In the genomic region with DNA sequence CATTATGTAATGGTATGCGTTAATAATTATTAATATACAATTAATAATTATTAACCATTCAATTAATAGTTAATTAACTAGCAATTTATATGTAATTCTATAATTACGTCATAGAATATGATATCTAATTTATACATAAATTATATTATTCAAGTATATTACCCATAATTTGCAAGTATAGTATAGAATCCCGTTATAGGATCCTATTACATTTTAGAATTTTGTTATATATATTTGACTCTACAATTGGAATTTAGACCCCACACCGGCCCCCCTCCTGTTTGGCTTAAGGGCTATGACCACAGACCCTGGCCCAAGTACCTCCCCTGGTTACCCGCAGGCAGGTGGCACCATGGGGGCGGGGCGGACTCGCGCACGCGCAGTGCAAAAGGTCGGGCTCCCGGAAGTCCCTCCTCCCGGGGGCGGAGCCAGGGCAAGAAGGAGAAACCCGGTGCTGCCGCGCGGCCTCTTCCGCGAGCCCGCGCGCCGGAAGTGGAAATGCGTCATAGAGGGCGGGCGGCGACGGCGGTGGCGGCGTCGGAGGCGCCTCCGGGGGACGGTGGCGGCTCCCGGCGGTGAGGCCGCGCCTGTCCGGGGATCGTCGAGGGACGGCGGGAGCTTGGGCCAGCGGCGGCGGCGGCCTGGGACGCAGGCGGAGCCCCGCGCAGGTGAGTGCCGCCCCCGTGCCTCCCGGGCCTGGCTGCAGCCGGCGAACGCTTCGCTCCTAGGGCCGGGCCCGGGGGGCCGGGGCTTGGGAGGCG, we compare ENCODE assay signal across 8 cellular contexts. TPM values are rescaled to one million over a fixed set of nuclear protein-coding genes. Genes with fewer than 3 reads are reported as not detected.
DNase-seq lines count a peak whose midpoint lies in the region; ATAC-seq, FAIRE-seq and TF ChIP-seq lines count a peak whose summit lies in the region.

TSS of gene AKAP17A (plus strand) at position 503 of the 761 bp plus-strand sequence. CDS start 1,859 bp downstream, outside the sequence.

- BruUV-seq in HepG2 (replicated peaks; lab: Mats Ljungman, UMichigan): no TSS peak

- H3K36me3 ChIP-seq in HepG2 (replicated peaks in 1 of 2; ENCODE audit: control insufficient read depth in 1 of 2, insufficient read depth in 2 of 2, low read length in 2 of 2): peaks cover 16 to 30% of the 10 kb centered on the region in 2 experiments

- H3K4me3 ChIP-seq in HepG2 (replicated peaks in 1 of 3; ENCODE audit: insufficient read depth in 1 of 3, low read depth in 2 of 3, low read length in 3 of 3): peak within 1 kb of the TSS; percentile 93 to 100 (median 99)

- POLR2A ChIA-PET in HepG2 (lab: Yijun Ruan, JAX): no interaction called here

- H3K79me2 ChIP-seq in HepG2 (ENCODE audit: insufficient read depth, low read length): peaks cover 41% of the 10 kb centered on the region

- 14% methylated on average over 7 of the region's 66 CpGs for WGBS in HepG2 (ENCODE audit: low lambda C conversion rate)

- TF ChIP-seq RAD21 in HepG2 (CRISPR knock-in tag; IDR thresholded peaks at IDR 0.05): no peak

- ATAC-seq in GM19397 (IDR thresholded peaks at IDR 0.05; ENCODE audit: unreplicated experiment) (peak; percentile 94), HG03565 (IDR thresholded peaks at IDR 0.05; ENCODE audit: unreplicated experiment) (peak; percentile 72), HepG2 (peak; percentile 82)

- H3K27ac ChIP-seq in C4-2B (peak within 1 kb of the TSS; percentile 83), HepG2 (ENCODE audit: extremely low read length, insufficient read depth, low read length) (peak within 1 kb of the TSS; percentile 78)

- intact Hi-C loops in HepG2 (cut with micrococcal nuclease; ENCODE audit: unreplicated experiment): no loop called here

- no peaks in the 10 kb centered on the region for H3K9me3 ChIP-seq in HepG2 (ENCODE audit: low read length)

- H3K4me2 ChIP-seq in HepG2 (ENCODE audit: low read depth, low read length): peak within 1 kb of the TSS; percentile 94

- in situ Hi-C loops in HepG2 (cut with HindIII; ENCODE audit: extremely low pct_ligation_motif_present, low pct_unique_long_range_greater_than_20kb): no loop called here

- H3K4me1 ChIP-seq in HepG2 (ENCODE audit: insufficient read depth, low read length): peaks cover 23% of the 10 kb centered on the region

- H3K27me3 ChIP-seq in HepG2 (ENCODE audit: control insufficient read depth in 1 of 2, insufficient read depth in 2 of 2, low read length in 2 of 2): no peaks in the 10 kb centered on the region; a peak in 1 of 5 replicates

- DNase-seq in NCI-H774 (lab: John Stamatoyannopoulos, UW) (peak; percentile 88), dermis microvascular lymphatic vessel endothelial cell (ENCODE audit: low read depth in 2 of 2) (peak; percentile 85 to 92), HepG2 (ENCODE audit: low spot score) (peak; percentile 92)
- peak; percentile 97 to 98 for DNase-seq in activated CD4-positive, alpha-beta T cell treated with anti-CD3 and anti-CD28 coated beads, Interleukin-2, amount 50 U/mL, for 4 hours
- DNase-seq in stimulated activated CD4-positive, alpha-beta T cell treated with anti-CD3 and anti-CD28 coated beads, Interleukin-2, amount 100 ng/mL, for 48 hours: peak; percentile 100

- no peak within 1 kb of the TSS for H2AFZ ChIP-seq in HepG2 (ENCODE audit: low read length)

- TF ChIP-seq POLR2A in HepG2 (IDR thresholded peaks at IDR 0.05; ENCODE audit: insufficient read depth in 1 of 2, low read depth in 2 of 2, low read length in 2 of 2): peak in 1 of 2 experiments; percentile 49; a peak in 2 of 4 replicates

- H4K20me1 ChIP-seq in HepG2 (ENCODE audit: insufficient read depth, low read length): peaks cover 26% of the 10 kb centered on the region; the same call in 1 of the 2 replicates

- peak within 1 kb of the TSS; percentile 95 for H3K9ac ChIP-seq in HepG2 (ENCODE audit: insufficient read depth, low read depth, low read length)

- no peak for FAIRE-seq in HepG2 (lab: Jason Lieb, UNC)

- CTCF ChIA-PET in HepG2 (lab: Yijun Ruan, JAX; ENCODE audit: low intra/inter-chr PET ratio, low total read pairs): no interaction called here

- TF ChIP-seq CTCF in C4-2B (conservative IDR thresholded peaks at IDR 0.05) (no peak), HepG2 (CRISPR knock-in tag; IDR thresholded peaks at IDR 0.05) (no peak)

- TF ChIP-seq EP300 in HepG2 (IDR thresholded peaks at IDR 0.05; ENCODE audit: low read depth in 2 of 2, low read length in 2 of 2): peak in 1 of 2 experiments; percentile 34; a peak in 1 of 4 replicates
- TF ChIP-seq EP300 in HepG2 (CRISPR knock-in tag; IDR thresholded peaks at IDR 0.05; ENCODE audit: borderline replicate concordance): no peak

TF ChIP-seq in HepG2, 621 proteins besides CTCF, POLR2A, EP300 and RAD21 (continues in another document):
- TF ChIP-seq ATF7 (IDR thresholded peaks at IDR 0.05) (peak; percentile 53), ATF7 (CRISPR knock-in tag; IDR thresholded peaks at IDR 0.05) (no peak; the same call in 1 of the 2 replicates), ZNF564 (CRISPR knock-in tag; IDR thresholded peaks at IDR 0.05) (no peak), ETV6 (CRISPR knock-in tag; conservative IDR thresholded peaks at IDR 0.05) (no peak), PAXIP1 (CRISPR knock-in tag; conservative IDR thresholded peaks at IDR 0.05) (0 out of 2 replicates have a peak, but pooled peaks have one; percentile 25), SP5 (CRISPR knock-in tag; IDR thresholded peaks at IDR 0.05; ENCODE audit: borderline replicate concordance, low read depth) (peak; percentile 26; the same call in 1 of the 2 replicates), ATF1 (CRISPR knock-in tag; IDR thresholded peaks at IDR 0.05) (peak; percentile 86), TP53 (CRISPR knock-in tag; conservative IDR thresholded peaks at IDR 0.05) (no peak)
- TF ChIP-seq, protein P1, sequence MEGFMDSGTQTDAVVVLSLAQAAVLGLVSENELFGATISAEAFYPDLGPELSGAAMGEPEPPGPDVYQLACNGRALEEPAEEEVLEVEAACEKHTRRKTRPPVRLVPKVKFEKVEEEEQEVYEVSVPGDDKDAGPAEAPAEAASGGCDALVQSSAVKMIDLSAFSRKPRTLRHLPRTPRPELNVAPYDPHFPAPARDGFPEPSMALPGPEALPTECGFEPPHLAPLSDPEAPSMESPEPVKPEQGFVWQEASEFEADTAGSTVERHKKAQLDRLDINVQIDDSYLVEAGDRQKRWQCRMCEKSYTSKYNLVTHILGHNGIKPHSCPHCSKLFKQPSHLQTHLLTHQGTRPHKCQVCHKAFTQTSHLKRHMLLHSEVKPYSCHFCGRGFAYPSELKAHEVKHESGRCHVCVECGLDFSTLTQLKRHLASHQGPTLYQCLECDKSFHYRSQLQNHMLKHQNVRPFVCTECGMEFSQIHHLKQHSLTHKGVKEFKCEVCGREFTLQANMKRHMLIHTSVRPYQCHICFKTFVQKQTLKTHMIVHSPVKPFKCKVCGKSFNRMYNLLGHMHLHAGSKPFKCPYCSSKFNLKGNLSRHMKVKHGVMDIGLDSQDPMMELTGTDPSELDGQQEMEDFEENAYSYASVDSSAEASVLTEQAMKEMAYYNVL (CRISPR knock-in tag; IDR thresholded peaks at IDR 0.05; ENCODE audit: borderline replicate concordance): no peak

RNA-seq across cellular contexts. Expression of gene AKAP17A, which starts in this region (rescaled TPM):
- total RNA-seq in dermis microvascular lymphatic vessel endothelial cell: 13.5 and 19.1 TPM in 2 replicates
- 16.8 and 26.5 TPM in 2 replicates for total RNA-seq in HepG2 (2016; rRNA removed; fragmentation: Illumina TruSeq; extraction: Trizol)
- 6.5 and 6.8 TPM in 2 replicates for total RNA-seq in HepG2 (2016; cell fraction: cytosol; rRNA removed; fragmentation: Illumina TruSeq; extraction: Trizol; ENCODE audit: low read depth)
- total RNA-seq in HepG2 (2016; cell fraction: insoluble cytoplasmic fraction; rRNA removed; fragmentation: Illumina TruSeq; extraction: Trizol): 14.2 and 27.6 TPM in 2 replicates
- total RNA-seq in HepG2 (2016; cell fraction: membrane; rRNA removed; fragmentation: Illumina TruSeq; extraction: Trizol): 10.5 and 10.6 TPM in 2 replicates
- total RNA-seq in HepG2 (2016; cell fraction: nucleus; rRNA removed; fragmentation: Illumina TruSeq; extraction: Trizol): 20.8 and 27.2 TPM in 2 replicates
- polyA plus RNA-seq in HepG2 (2011; rRNA removed): 20.5 and 29.8 TPM in 2 replicates
- 8.1 and 10.8 TPM in 2 replicates for polyA plus RNA-seq in HepG2 (2011; cell fraction: cytosol; rRNA removed)
- 303 and 327 TPM in 2 replicates for polyA plus RNA-seq in HepG2 (2011; cell fraction: nucleus; rRNA removed)
- 24.1 and 26.3 TPM in 2 replicates for polyA plus RNA-seq in HepG2 (2012)
- polyA plus RNA-seq in HepG2 (2016; cell fraction: cytosol; fragmentation: Illumina TruSeq; extraction: Trizol; ENCODE audit: low read depth): 2.3 and 2.6 TPM in 2 replicates
- 17.5 and 20.6 TPM in 2 replicates for polyA plus RNA-seq in HepG2 (2016; cell fraction: insoluble cytoplasmic fraction; fragmentation: Illumina TruSeq; extraction: Trizol; ENCODE audit: low read depth)
- polyA plus RNA-seq in HepG2 (2016; cell fraction: membrane; fragmentation: Illumina TruSeq; extraction: Trizol; ENCODE audit: low read depth): 6.1 and 6.3 TPM in 2 replicates
- 80.9 and 81.0 TPM in 2 replicates for polyA plus RNA-seq in HepG2 (2016; cell fraction: nucleus; fragmentation: Illumina TruSeq; extraction: Trizol; ENCODE audit: insufficient read depth, low read depth)
- 5.9 and 7.1 TPM in 2 replicates for polyA minus RNA-seq in HepG2 (2011; rRNA and poly(A)+ RNA removed; ENCODE audit: low replicate concordance)
- 4.2 and 5.9 TPM in 2 replicates for polyA minus RNA-seq in HepG2 (2011; cell fraction: cytosol; rRNA and poly(A)+ RNA removed)
- 19.3 and 20.2 TPM in 2 replicates for polyA minus RNA-seq in HepG2 (2011; cell fraction: nucleus; rRNA and poly(A)+ RNA removed)

Comparison
In these comparisons a context has a peak if more than half of its experiments do, and no peak if none do; other contexts are left out.
1. Peak in every context shown above with its lines: DNase-seq, ATAC-seq, H3K4me3 ChIP-seq and H3K27ac ChIP-seq.